Comparison of ENCODE assay signal across 8 cellular contexts in genomic region chr2:39837856-39838453, GRCh38. TPM values are rescaled to one million over a fixed set of nuclear protein-coding genes. Genes with fewer than 3 reads are reported as not detected.
DNase-seq lines count a peak whose midpoint lies in the region; ATAC-seq and TF ChIP-seq lines count a peak whose summit lies in the region.

No MANE protein-coding gene starts in this region.

- CTCF ChIA-PET in activated B cell treated with CpG ODN at 0.5 μM for 24 hours (lab: Charles Lee), result interaction anchor here (1.1 to 1.3 kb wide), 4 partner anchors 10 to 1944 kb away, joined by 3 to 5 read pairs (median 3); no protein-coding TSS in a partner anchor

- H3K4me1 Mint-ChIP-seq in activated B cell treated with CpG ODN at 0.5 μM for 24 hours, result no peaks in the 10 kb centered on the region

- ATAC-seq in activated B cell treated with CpG ODN at 0.5 μM for 24 hours (ENCODE audit: low read depth), result peak; percentile 37

- intact Hi-C loops in activated B cell treated with CpG ODN at 0.5 μM for 24 hours (cut with micrococcal nuclease), result no loop called here
- intact Hi-C loops in posterior cingulate gyrus (cut with DNase I), result no loop called here

- H3K36me3 ChIP-seq in HAP-1 (replicated peaks), result no peaks in the 10 kb centered on the region

- H3K4me3 Mint-ChIP-seq in activated B cell treated with CpG ODN at 0.5 μM for 24 hours, result no peak overlapping the region

- peak; percentile 15 for DNase-seq in 8988T
- DNase-seq in HAP-1 (ENCODE audit: low spot score in 2 of 2), result peak; percentile 64 to 70
- DNase-seq in LNCaP clone FGC (ENCODE audit: low read depth), result peak; percentile 23
- no peak for DNase-seq in activated B cell treated with CpG ODN at 0.5 μM for 24 hours
- DNase-seq in left kidney (ENCODE audit: low read depth, low spot score), result peak; percentile 57
- DNase-seq in activated gamma-delta T cell treated with Interleukin-2 at 50 U/mL for 16 hours, result no peak
- no peak for DNase-seq in posterior cingulate gyrus

- no peak overlapping the region for H3K4me3 ChIP-seq in HAP-1
- no peak overlapping the region for H3K4me3 ChIP-seq in LNCaP clone FGC (ENCODE audit: low read depth, low read length)

- in situ Hi-C loops in HAP-1 (cut with MboI; ENCODE audit: low sequenced_read_pairs), result no loop called here

- POLR2A ChIA-PET in activated B cell treated with CpG ODN at 0.5 μM for 24 hours (lab: Charles Lee), result no interaction called here

- peak; percentile 76 for TF ChIP-seq CTCF in GM12801 (IDR thresholded peaks at IDR 0.05; ENCODE audit: extremely low read depth, insufficient read length)
- peak; percentile 74 for TF ChIP-seq CTCF in LNCaP clone FGC (IDR thresholded peaks at IDR 0.05; ENCODE audit: control insufficient read depth, extremely low read depth, insufficient read depth)
- TF ChIP-seq CTCF in activated B cell treated with CpG ODN at 0.5 μM for 24 hours (IDR thresholded peaks at IDR 0.05), result peak; percentile 35

- peaks cover 7% of the 10 kb centered on the region for H3K27me3 Mint-ChIP-seq in activated B cell treated with CpG ODN at 0.5 μM for 24 hours

- H3K36me3 Mint-ChIP-seq in activated B cell treated with CpG ODN at 0.5 μM for 24 hours (ENCODE audit: low read depth), result no peaks in the 10 kb centered on the region

- no peak overlapping the region for H3K27ac Mint-ChIP-seq in activated B cell treated with CpG ODN at 0.5 μM for 24 hours

- H3K9me3 ChIP-seq in HAP-1, result 0 out of 2 replicates have a peak, but pooled peaks cover 3% of the 10 kb centered on the region

- H3K27me3 ChIP-seq in HAP-1 (ENCODE audit: low read depth), result no peaks in the 10 kb centered on the region

- no peaks in the 10 kb centered on the region for H3K4me1 ChIP-seq in HAP-1

- H3K9me3 Mint-ChIP-seq in activated B cell treated with CpG ODN at 0.5 μM for 24 hours, result peaks cover 16% of the 10 kb centered on the region

RNA-seq across cellular contexts. Expression of gene THUMPD2, which starts 58.9 kb away (rescaled TPM):
- 13.2 and 14.1 TPM in 2 replicates for total RNA-seq in activated B cell treated with CpG ODN at 0.5 μM for 24 hours

Comparison
In these comparisons a context has a peak if more than half of its experiments do, and no peak if none do; other contexts are left out.
1. DNase-seq: peak in 8988T (single experiment), HAP-1 (2 of 2), LNCaP clone FGC (single experiment) and left kidney (single experiment); none in activated B cell treated with CpG ODN at 0.5 μM for 24 hours (single experiment), activated gamma-delta T cell treated with Interleukin-2 at 50 U/mL for 16 hours (single experiment) and posterior cingulate gyrus (0 of 10).
2. Peak in every context shown above with its lines, with median percentiles within 50 percentile points of each other: CTCF ChIP-seq.